In genomic region chr7:74542558-74543117, GRCh38 we compare ENCODE assay signal across 12 cellular contexts.
DNase-seq lines count a peak whose midpoint lies in the region; ATAC-seq lines count a peak whose summit lies in the region.
"Had no signal": no experiment of that assay in that cellular context is flagged by ENCODE, and none has a peak within 500 bp of the region (broad histone marks: within the 10 kb centered on the region; RNA-seq: fewer than 3 reads in every experiment).

No MANE protein-coding gene starts in this region.

- H3K9me3 Mint-ChIP-seq in naive thymus-derived CD8-positive, alpha-beta T cell: peaks cover 0 to 8% (median 3%) of the 10 kb centered on the region in 9 donors
- H3K9me3 Mint-ChIP-seq: activated naive CD8-positive, alpha-beta T cell treated with anti-CD3 and anti-CD28 coated beads, Interleukin-2, amount 50 U/mL, for 24 hours had no signal

- H3K4me3 Mint-ChIP-seq in naive thymus-derived CD8-positive, alpha-beta T cell: no peak overlapping the region
- H3K4me3 Mint-ChIP-seq: activated naive CD8-positive, alpha-beta T cell treated with anti-CD3 and anti-CD28 coated beads, Interleukin-2, amount 50 U/mL, for 24 hours; T-cell had no signal

- no peaks in the 10 kb centered on the region for H3K36me3 Mint-ChIP-seq in naive thymus-derived CD8-positive, alpha-beta T cell
- H3K36me3 Mint-ChIP-seq: T-cell had no signal

- POLR2A ChIA-PET in naive thymus-derived CD8-positive, alpha-beta T cell (lab: Charles Lee): no interaction called here

- H3K27me3 Mint-ChIP-seq in naive thymus-derived CD8-positive, alpha-beta T cell: no peaks in the 10 kb centered on the region
- H3K27me3 Mint-ChIP-seq: activated naive CD8-positive, alpha-beta T cell treated with anti-CD3 and anti-CD28 coated beads, Interleukin-2, amount 50 U/mL, for 24 hours; T-cell had no signal

- ATAC-seq in esophagus mucosa: peak; percentile 83
- ATAC-seq in naive thymus-derived CD8-positive, alpha-beta T cell: no peak
- ATAC-seq: activated naive CD8-positive, alpha-beta T cell treated with anti-CD3 and anti-CD28 coated beads, Interleukin-2, amount 50 U/mL, for 24 hours; T-cell had no signal

- H3K27ac Mint-ChIP-seq in naive thymus-derived CD8-positive, alpha-beta T cell: no peak overlapping the region
- H3K27ac Mint-ChIP-seq: activated naive CD8-positive, alpha-beta T cell treated with anti-CD3 and anti-CD28 coated beads, Interleukin-2, amount 50 U/mL, for 24 hours; T-cell had no signal

- no peaks in the 10 kb centered on the region for H3K4me1 Mint-ChIP-seq in naive thymus-derived CD8-positive, alpha-beta T cell
- H3K4me1 Mint-ChIP-seq: activated naive CD8-positive, alpha-beta T cell treated with anti-CD3 and anti-CD28 coated beads, Interleukin-2, amount 50 U/mL, for 24 hours; T-cell had no signal

- DNase-seq in DMS53 (lab: John Stamatoyannopoulos, UW): peak; percentile 60
- DNase-seq in DMS53 treated with DMSO at 0.1 percent for 48 hours (lab: John Stamatoyannopoulos, UW; ENCODE audit: unreplicated experiment): no peak
- peak; percentile 65 for DNase-seq in NCI-H748 treated with DMSO at 0.1 percent for 48 hours (lab: John Stamatoyannopoulos, UW)
- peak; percentile 43 for DNase-seq in superior temporal gyrus (ENCODE audit: extremely low spot score)
- DNase-seq in naive thymus-derived CD8-positive, alpha-beta T cell: no peak
- no peak for DNase-seq in islet precursor cell
- DNase-seq in activated CD4-positive, alpha-beta T cell treated with anti-CD3 and anti-CD28 coated beads for 1 hour: no peak
- DNase-seq: activated CD8-positive, alpha-beta memory T cell treated with anti-CD3 and anti-CD28 coated beads for 24 hours; activated naive CD8-positive, alpha-beta T cell treated with anti-CD3 and anti-CD28 coated beads, Interleukin-2, amount 50 U/mL, for 24 hours; MM.1S; T-cell had no signal

Comparison
In these comparisons a context has a peak if more than half of its experiments do, and no peak if none do; other contexts are left out.
1. DNase-seq: peak in DMS53 (single experiment), NCI-H748 treated with DMSO at 0.1 percent for 48 hours (single experiment) and superior temporal gyrus (single experiment); none in DMS53 treated with DMSO at 0.1 percent for 48 hours (single experiment), naive thymus-derived CD8-positive, alpha-beta T cell (0 of 10), islet precursor cell (single experiment) and activated CD4-positive, alpha-beta T cell treated with anti-CD3 and anti-CD28 coated beads for 1 hour (single experiment).